In genomic region chr7:105396566-105396965, GRCh38 we compare ENCODE assay signal across 25 cellular contexts.
"Had no signal": no experiment of that assay in that cellular context is flagged by ENCODE, and none has a peak within 500 bp of the region (broad histone marks: within the 10 kb centered on the region; RNA-seq: fewer than 3 reads in every experiment).

No MANE protein-coding gene starts in this region.

- H3K27me3 Mint-ChIP-seq: natural killer cell treated with Interleukin-12 subunit alpha and Interleukin-12 subunit beta and Interleukin-15 and Interleukin-18, amount 100 ng/mL, for 72 hours; stimulated activated naive B cell treated with anti-CD40 and anti-IgM and Interleukin-4, amounts not matched to agents 10 μg/mL and 1 μg/mL and 100 μg/mL, for 72 hours had no signal

- H3K4me3 ChIP-seq: hepatocyte, left ventricle myocardium inferior, lung, mucosa of descending colon, pancreas, right atrium auricular region, right lobe of liver, smooth muscle cell, testis, thyroid gland, transverse colon, upper lobe of right lung had no signal

- H3K9me3 Mint-ChIP-seq: natural killer cell treated with Interleukin-12 subunit alpha and Interleukin-12 subunit beta and Interleukin-15 and Interleukin-18, amount 100 ng/mL, for 72 hours; stimulated activated naive B cell treated with anti-CD40 and anti-IgM and Interleukin-4, amounts not matched to agents 10 μg/mL and 1 μg/mL and 100 μg/mL, for 72 hours had no signal

- H3K79me2 ChIP-seq: hepatocyte had no signal

- FAIRE-seq: pancreas, urothelium cell line had no signal

- H3K36me3 Mint-ChIP-seq: naive thymus-derived CD4-positive, alpha-beta T cell; natural killer cell treated with Interleukin-12 subunit alpha and Interleukin-12 subunit beta and Interleukin-15 and Interleukin-18, amount 100 ng/mL, for 72 hours; stimulated activated naive B cell treated with anti-CD40 and anti-IgM and Interleukin-4, amounts not matched to agents 10 μg/mL and 1 μg/mL and 100 μg/mL, for 72 hours had no signal

- H3K4me2 ChIP-seq: smooth muscle cell had no signal

- H3K4me3 Mint-ChIP-seq: naive thymus-derived CD4-positive, alpha-beta T cell; natural killer cell treated with Interleukin-12 subunit alpha and Interleukin-12 subunit beta and Interleukin-15 and Interleukin-18, amount 100 ng/mL, for 72 hours; stimulated activated naive B cell treated with anti-CD40 and anti-IgM and Interleukin-4, amounts not matched to agents 10 μg/mL and 1 μg/mL and 100 μg/mL, for 72 hours had no signal

- DNase-seq: islet precursor cell; left ventricle myocardium inferior; midbrain; naive thymus-derived CD4-positive, alpha-beta T cell; nucleus accumbens; pancreas; right lobe of liver; stimulated activated CD4-positive, alpha-beta T cell treated with anti-CD3 and anti-CD28 coated beads, Interleukin-1b, Interleukin-23, amount 100 ng/mL, for 48 hours; stimulated activated CD4-positive, alpha-beta T cell treated with anti-CD3 and anti-CD28 coated beads, Interleukin-2, amount 100 ng/mL, for 48 hours; stimulated activated CD4-positive, alpha-beta T cell treated with anti-CD3 and anti-CD28 coated beads, Interleukin-4, amount 100 ng/mL, for 4 hours; stimulated activated CD8-positive, alpha-beta memory T cell treated with anti-CD3 and anti-CD28 coated beads, Interleukin-4, amount 100 ng/mL, for 48 hours; stimulated activated naive B cell treated with anti-CD40 and anti-IgM and Interleukin-4, amounts not matched to agents 10 μg/mL and 1 μg/mL and 100 μg/mL, for 72 hours; stimulated activated naive CD8-positive, alpha-beta T cell treated with anti-CD3 and anti-CD28 coated beads, Interleukin-15, Interleukin-2, amounts not matched to agents 100 U/mL and 50 U/mL, for 24 hours; testis; thyroid gland; transverse colon; upper lobe of right lung had no signal

- H3K27me3 ChIP-seq: hepatocyte, pancreas, right atrium auricular region, right lobe of liver, stomach, testis, thyroid gland, transverse colon, upper lobe of right lung had no signal

- H3K27ac Mint-ChIP-seq: stimulated activated naive B cell treated with anti-CD40 and anti-IgM and Interleukin-4, amounts not matched to agents 10 μg/mL and 1 μg/mL and 100 μg/mL, for 72 hours had no signal

- H3K9me3 ChIP-seq: left ventricle myocardium inferior, mucosa of descending colon, pancreas, right atrium auricular region, right lobe of liver, stomach, testis, thyroid gland, transverse colon, upper lobe of right lung had no signal

- H2AFZ ChIP-seq: hepatocyte had no signal

- H3K36me3 ChIP-seq: left ventricle myocardium inferior, pancreas, right atrium auricular region, right lobe of liver, stomach, thyroid gland, transverse colon, upper lobe of right lung had no signal

- H3K4me1 ChIP-seq: left ventricle myocardium inferior, pancreas, right atrium auricular region, right lobe of liver, testis, thyroid gland, transverse colon, upper lobe of right lung had no signal

- H3K27ac ChIP-seq: hepatocyte, left ventricle myocardium inferior, pancreas, right atrium auricular region, right lobe of liver, testis, thyroid gland, transverse colon, upper lobe of right lung had no signal

- ATAC-seq: naive thymus-derived CD4-positive, alpha-beta T cell; natural killer cell treated with Interleukin-12 subunit alpha and Interleukin-12 subunit beta and Interleukin-15 and Interleukin-18, amount 100 ng/mL, for 72 hours; right lobe of liver; stimulated activated naive B cell treated with anti-CD40 and anti-IgM and Interleukin-4, amounts not matched to agents 10 μg/mL and 1 μg/mL and 100 μg/mL, for 72 hours; stimulated activated naive CD8-positive, alpha-beta T cell treated with anti-CD3 and anti-CD28 coated beads, Interleukin-15, Interleukin-2, amounts not matched to agents 100 U/mL and 50 U/mL, for 24 hours; upper lobe of right lung had no signal
